In genomic region chr2:117771969-117772630, GRCh38 we compare ENCODE assay signal across 8 cellular contexts. TPM values are rescaled to one million over a fixed set of nuclear protein-coding genes. Genes with fewer than 3 reads are reported as not detected.
A peak's percentile ranks its signal among the peaks of the same experiment; 100 is the strongest.
DNase-seq lines count a peak whose midpoint lies in the region; ATAC-seq and TF ChIP-seq lines count a peak whose summit lies in the region.

No MANE protein-coding gene starts in this region.

- no peak overlapping the region for H3K4me3 ChIP-seq in heart right ventricle

- H3K4me1 ChIP-seq in heart right ventricle = no peaks in the 10 kb centered on the region

- intact Hi-C loops in heart right ventricle (cut with DNase I) = loop anchor here in 6 of 10 donors (5.0 to 10.0 kb wide), 3 partner anchors 297 to 305 kb away; no protein-coding TSS in a partner anchor
- intact Hi-C loops in Right ventricle myocardium inferior (cut with DNase I) = no loop called here

- no peaks in the 10 kb centered on the region for H3K4me1 Mint-ChIP-seq in type B pancreatic cell (ENCODE audit: unreplicated experiment)

- H3K4me3 Mint-ChIP-seq in type B pancreatic cell = no peak overlapping the region

- no peak overlapping the region for H3K27ac Mint-ChIP-seq in type B pancreatic cell

- TF ChIP-seq CTCF in heart right ventricle (IDR thresholded peaks at IDR 0.05) (peak in 7 of 9 donors; percentile 37 to 59 (median 45)), type B pancreatic cell (conservative IDR thresholded peaks at IDR 0.05) (peak; percentile 79)

- H3K9me3 ChIP-seq in heart right ventricle = no peaks in the 10 kb centered on the region

- WGBS in heart right ventricle, 2 donors = 31 to 42% methylated on average over 4 of the region's 4 CpGs

- H3K9me3 Mint-ChIP-seq in type B pancreatic cell = no peaks in the 10 kb centered on the region

- peaks cover 0 to 7% (median 0%) of the 10 kb centered on the region in 7 donors for H3K27me3 ChIP-seq in heart right ventricle

- H3K36me3 Mint-ChIP-seq in type B pancreatic cell = no peaks in the 10 kb centered on the region

- ATAC-seq in heart right ventricle = no peak
- ATAC-seq in Right ventricle myocardium inferior = no peak
- ATAC-seq in HG02981 (IDR thresholded peaks at IDR 0.05; ENCODE audit: unreplicated experiment) = no peak

- H3K27me3 Mint-ChIP-seq in type B pancreatic cell = no peaks in the 10 kb centered on the region

- DNase-seq in heart right ventricle = no peak
- DNase-seq in Right ventricle myocardium inferior (ENCODE audit: missing footprints) = no peak
- DNase-seq in NCI-H82 treated with DMSO at 0.1 percent for 48 hours (lab: John Stamatoyannopoulos, UW; ENCODE audit: unreplicated experiment) = peak; percentile 1
- DNase-seq in fibroblast of gingiva (ENCODE audit: low read depth) = peak; percentile 20
- no peak for DNase-seq in type B pancreatic cell (ENCODE audit: extremely low spot score, unreplicated experiment)
- DNase-seq in activated T-cell treated with anti-CD3 and anti-CD28 coated beads, Interleukin-2, amount 50 U/mL, for 48 hours = no peak
- DNase-seq in T-helper 9 cell = no peak

- H3K27ac ChIP-seq in heart right ventricle = no peak overlapping the region

- no peaks in the 10 kb centered on the region for H3K36me3 ChIP-seq in heart right ventricle

RNA-seq across cellular contexts. Expression of gene DDX18, which starts 42.4 kb away (rescaled TPM):
- total RNA-seq in heart right ventricle (10 to 100 TPM; 21.9 to 40.4 (median 29.3) TPM), Right ventricle myocardium inferior (27.3 TPM), type B pancreatic cell (ENCODE audit: low replicate concordance) (57.9 and 62.9 TPM in 2 replicates)
- polyA plus RNA-seq in heart right ventricle = 10 to 100 TPM; 17.5 to 31.2 TPM

Comparison
In these comparisons a context has a peak if more than half of its experiments do, and no peak if none do; other contexts are left out.
1. DNase-seq: peak in NCI-H82 treated with DMSO at 0.1 percent for 48 hours (single experiment) and fibroblast of gingiva (single experiment); none in heart right ventricle (0 of 2), Right ventricle myocardium inferior (single experiment), type B pancreatic cell (single experiment), activated T-cell treated with anti-CD3 and anti-CD28 coated beads, Interleukin-2, amount 50 U/mL, for 48 hours (0 of 2) and T-helper 9 cell (single experiment).